1 cellular context compared by ENCODE assay signal in the genomic region with DNA sequence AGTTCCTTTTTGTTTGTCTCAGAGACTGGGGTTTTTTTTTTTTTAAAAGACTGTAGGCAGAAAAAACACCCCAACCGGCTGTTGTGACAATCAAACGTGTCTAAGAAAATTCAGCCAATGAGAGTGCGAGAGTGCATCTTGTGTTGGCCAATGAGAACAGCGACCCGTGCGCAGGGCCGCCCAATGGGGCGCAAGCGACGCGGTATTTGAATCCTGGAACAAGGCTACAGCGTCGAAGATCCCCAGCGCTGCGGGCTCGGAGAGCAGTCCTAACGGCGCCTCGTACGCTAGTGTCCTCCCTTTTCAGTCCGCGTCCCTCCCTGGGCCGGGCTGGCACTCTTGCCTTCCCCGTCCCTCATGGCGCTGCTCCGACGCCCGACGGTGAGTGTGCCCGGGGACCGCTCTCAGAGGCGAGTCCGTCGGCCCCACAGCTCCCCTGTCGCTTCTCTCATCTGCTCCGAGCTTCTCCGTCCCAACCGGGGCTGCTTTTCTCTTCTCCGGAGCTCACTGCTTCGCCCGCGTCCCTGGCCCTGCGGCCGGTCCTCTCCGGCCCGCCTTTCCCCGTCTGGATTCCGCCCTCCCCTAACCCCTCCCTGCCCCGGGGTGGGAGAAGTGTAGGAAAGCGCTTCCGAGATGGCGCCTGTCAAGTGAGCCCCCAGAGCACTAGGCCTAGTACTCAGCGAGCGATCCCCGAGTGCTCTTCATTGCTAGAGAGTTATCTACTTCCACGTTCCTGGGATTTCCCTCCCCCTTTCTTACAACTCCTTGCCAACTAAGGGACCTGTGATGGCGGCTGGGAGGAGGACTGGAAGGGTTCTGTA.
TF ChIP-seq lines count a peak whose summit lies in the region.

A gene (plus strand): TSS at position 235 of the 821 bp plus-strand sequence. CDS start 123 bp downstream, at position 358.

TF ChIP-seq in GM23338, 12 proteins besides CTCF, POLR2A, EP300 and RAD21:
- TF ChIP-seq, protein P1, sequence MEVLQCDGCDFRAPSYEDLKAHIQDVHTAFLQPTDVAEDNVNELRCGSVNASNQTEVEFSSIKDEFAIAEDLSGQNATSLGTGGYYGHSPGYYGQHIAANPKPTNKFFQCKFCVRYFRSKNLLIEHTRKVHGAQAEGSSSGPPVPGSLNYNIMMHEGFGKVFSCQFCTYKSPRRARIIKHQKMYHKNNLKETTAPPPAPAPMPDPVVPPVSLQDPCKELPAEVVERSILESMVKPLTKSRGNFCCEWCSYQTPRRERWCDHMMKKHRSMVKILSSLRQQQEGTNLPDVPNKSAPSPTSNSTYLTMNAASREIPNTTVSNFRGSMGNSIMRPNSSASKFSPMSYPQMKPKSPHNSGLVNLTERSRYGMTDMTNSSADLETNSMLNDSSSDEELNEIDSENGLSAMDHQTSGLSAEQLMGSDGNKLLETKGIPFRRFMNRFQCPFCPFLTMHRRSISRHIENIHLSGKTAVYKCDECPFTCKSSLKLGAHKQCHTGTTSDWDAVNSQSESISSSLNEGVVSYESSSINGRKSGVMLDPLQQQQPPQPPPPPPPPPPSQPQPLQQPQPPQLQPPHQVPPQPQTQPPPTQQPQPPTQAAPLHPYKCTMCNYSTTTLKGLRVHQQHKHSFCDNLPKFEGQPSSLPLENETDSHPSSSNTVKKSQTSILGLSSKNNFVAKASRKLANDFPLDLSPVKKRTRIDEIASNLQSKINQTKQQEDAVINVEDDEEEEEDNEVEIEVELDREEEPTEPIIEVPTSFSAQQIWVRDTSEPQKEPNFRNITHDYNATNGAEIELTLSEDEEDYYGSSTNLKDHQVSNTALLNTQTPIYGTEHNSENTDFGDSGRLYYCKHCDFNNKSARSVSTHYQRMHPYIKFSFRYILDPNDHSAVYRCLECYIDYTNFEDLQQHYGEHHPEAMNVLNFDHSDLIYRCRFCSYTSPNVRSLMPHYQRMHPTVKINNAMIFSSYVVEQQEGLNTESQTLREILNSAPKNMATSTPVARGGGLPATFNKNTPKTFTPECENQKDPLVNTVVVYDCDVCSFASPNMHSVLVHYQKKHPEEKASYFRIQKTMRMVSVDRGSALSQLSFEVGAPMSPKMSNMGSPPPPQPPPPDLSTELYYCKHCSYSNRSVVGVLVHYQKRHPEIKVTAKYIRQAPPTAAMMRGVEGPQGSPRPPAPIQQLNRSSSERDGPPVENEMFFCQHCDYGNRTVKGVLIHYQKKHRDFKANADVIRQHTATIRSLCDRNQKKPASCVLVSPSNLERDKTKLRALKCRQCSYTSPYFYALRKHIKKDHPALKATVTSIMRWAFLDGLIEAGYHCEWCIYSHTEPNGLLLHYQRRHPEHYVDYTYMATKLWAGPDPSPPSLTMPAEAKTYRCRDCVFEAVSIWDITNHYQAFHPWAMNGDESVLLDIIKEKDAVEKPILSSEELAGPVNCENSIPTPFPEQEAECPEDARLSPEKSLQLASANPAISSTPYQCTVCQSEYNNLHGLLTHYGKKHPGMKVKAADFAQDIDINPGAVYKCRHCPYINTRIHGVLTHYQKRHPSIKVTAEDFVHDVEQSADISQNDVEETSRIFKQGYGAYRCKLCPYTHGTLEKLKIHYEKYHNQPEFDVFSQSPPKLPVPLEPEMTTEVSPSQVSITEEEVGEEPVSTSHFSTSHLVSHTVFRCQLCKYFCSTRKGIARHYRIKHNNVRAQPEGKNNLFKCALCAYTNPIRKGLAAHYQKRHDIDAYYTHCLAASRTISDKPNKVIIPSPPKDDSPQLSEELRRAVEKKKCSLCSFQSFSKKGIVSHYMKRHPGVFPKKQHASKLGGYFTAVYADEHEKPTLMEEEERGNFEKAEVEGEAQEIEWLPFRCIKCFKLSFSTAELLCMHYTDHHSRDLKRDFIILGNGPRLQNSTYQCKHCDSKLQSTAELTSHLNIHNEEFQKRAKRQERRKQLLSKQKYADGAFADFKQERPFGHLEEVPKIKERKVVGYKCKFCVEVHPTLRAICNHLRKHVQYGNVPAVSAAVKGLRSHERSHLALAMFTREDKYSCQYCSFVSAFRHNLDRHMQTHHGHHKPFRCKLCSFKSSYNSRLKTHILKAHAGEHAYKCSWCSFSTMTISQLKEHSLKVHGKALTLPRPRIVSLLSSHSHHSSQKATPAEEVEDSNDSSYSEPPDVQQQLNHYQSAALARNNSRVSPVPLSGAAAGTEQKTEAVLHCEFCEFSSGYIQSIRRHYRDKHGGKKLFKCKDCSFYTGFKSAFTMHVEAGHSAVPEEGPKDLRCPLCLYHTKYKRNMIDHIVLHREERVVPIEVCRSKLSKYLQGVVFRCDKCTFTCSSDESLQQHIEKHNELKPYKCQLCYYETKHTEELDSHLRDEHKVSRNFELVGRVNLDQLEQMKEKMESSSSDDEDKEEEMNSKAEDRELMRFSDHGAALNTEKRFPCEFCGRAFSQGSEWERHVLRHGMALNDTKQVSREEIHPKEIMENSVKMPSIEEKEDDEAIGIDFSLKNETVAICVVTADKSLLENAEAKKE (CRISPR knock-in tag; IDR thresholded peaks at IDR 0.05) = no peak
- TF ChIP-seq CREB1 (CRISPR knock-in tag; IDR thresholded peaks at IDR 0.05; ENCODE audit: low read depth) (peak; percentile 73), NANOG (IDR thresholded peaks at IDR 0.05; ENCODE audit: borderline replicate concordance) (no peak), POLR2AphosphoS5 (IDR thresholded peaks at IDR 0.05; ENCODE audit: low read depth) (peak; percentile 99), JUNB (IDR thresholded peaks at IDR 0.05; ENCODE audit: unreplicated experiment) (no peak)
- TF ChIP-seq, protein P2, sequence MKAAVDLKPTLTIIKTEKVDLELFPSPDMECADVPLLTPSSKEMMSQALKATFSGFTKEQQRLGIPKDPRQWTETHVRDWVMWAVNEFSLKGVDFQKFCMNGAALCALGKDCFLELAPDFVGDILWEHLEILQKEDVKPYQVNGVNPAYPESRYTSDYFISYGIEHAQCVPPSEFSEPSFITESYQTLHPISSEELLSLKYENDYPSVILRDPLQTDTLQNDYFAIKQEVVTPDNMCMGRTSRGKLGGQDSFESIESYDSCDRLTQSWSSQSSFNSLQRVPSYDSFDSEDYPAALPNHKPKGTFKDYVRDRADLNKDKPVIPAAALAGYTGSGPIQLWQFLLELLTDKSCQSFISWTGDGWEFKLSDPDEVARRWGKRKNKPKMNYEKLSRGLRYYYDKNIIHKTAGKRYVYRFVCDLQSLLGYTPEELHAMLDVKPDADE (IDR thresholded peaks at IDR 0.05) = 0 out of 2 replicates have a peak, but pooled peaks have one; percentile 18
